Comparison of ENCODE assay signal across 39 cellular contexts in genomic region chr17:73269791-73270190, GRCh38. TPM values are rescaled to one million over a fixed set of nuclear protein-coding genes. Genes with fewer than 3 reads are reported as not detected.
"Had no signal": no experiment of that assay in that cellular context is flagged by ENCODE, and none has a peak within 500 bp of the region (broad histone marks: within the 10 kb centered on the region; RNA-seq: fewer than 3 reads in every experiment).

No MANE protein-coding gene starts in this region.

- DNase-seq: activated effector memory CD4-positive, alpha-beta T cell treated with anti-CD3 and anti-CD28 coated beads, Interleukin-2, amount 50 U/mL, for 16 hours; activated effector memory CD4-positive, alpha-beta T cell treated with Interleukin-2 at 50 U/mL for 16 hours; activated gamma-delta T cell; activated gamma-delta T cell treated with Interleukin-2 at 50 U/mL for 16 hours; activated naive CD4-positive, alpha-beta T cell; activated naive CD4-positive, alpha-beta T cell treated with anti-CD3 and anti-CD28 coated beads for 36 hours; activated naive CD4-positive, alpha-beta T cell treated with anti-CD3 and anti-CD28 coated beads, Interleukin-2, amount 10 ng/mL, durations not matched to agents 7 days and 5 days; activated naive CD4-positive, alpha-beta T cell treated with anti-CD3 and anti-CD28 coated beads, Interleukin-2, amount 50 U/mL, for 16 hours; activated naive CD4-positive, alpha-beta T cell treated with Interleukin-2 at 50 U/mL for 16 hours; activated naive CD8-positive, alpha-beta T cell treated with anti-CD3 and anti-CD28 coated beads for 36 hours; activated naive CD8-positive, alpha-beta T cell treated with anti-CD3 and anti-CD28 coated beads, Interleukin-2, amount 10 ng/mL, durations not matched to agents 7 days and 5 days; activated naive CD8-positive, alpha-beta T cell treated with anti-CD3 and anti-CD28 coated beads, Interleukin-2, amount 50 U/mL, for 24 hours; activated T-cell treated with anti-CD3 and anti-CD28 coated beads, Interleukin-2, amount 50 U/mL, for 1 hour; activated T-cell treated with anti-CD3 and anti-CD28 coated beads, Interleukin-2, amount 50 U/mL, for 24 hours; activated T-cell treated with anti-CD3 and anti-CD28 coated beads, Interleukin-2, amount 50 U/mL, for 4 hours; activated T-cell treated with anti-CD3 and anti-CD28 coated beads, Interleukin-2, amount 50 U/mL, for 48 hours; activated T-cell treated with anti-CD3 and anti-CD28 coated beads, Interleukin-2, amount 50 U/mL, for 72 hours; adrenal gland; amniotic stem cell; amygdala; anterior cingulate cortex; aorta; body of pancreas; brain microvascular endothelial cell; caudate nucleus; central memory CD4-positive, alpha-beta T cell; cerebellar nuclear complex had no signal

- FAIRE-seq: astrocyte, bronchial epithelial cell had no signal

- H3K27ac ChIP-seq: adrenal gland, ascending aorta, brain microvascular endothelial cell, breast epithelium, cardiac muscle cell had no signal

- H3K9me3 ChIP-seq: adrenal gland, ascending aorta, body of pancreas, breast epithelium had no signal

- H3K4me3 ChIP-seq: adrenal gland, ascending aorta, body of pancreas, breast epithelium, cardiac muscle cell had no signal

- H3K4me1 ChIP-seq: adrenal gland, ascending aorta, breast epithelium had no signal

- H3K27me3 ChIP-seq: adrenal gland, ascending aorta, body of pancreas, brain microvascular endothelial cell, breast epithelium, cardiac muscle cell had no signal

- ATAC-seq: activated naive CD8-positive, alpha-beta T cell treated with anti-CD3 and anti-CD28 coated beads, Interleukin-2, amount 50 U/mL, for 24 hours; activated T-cell treated with anti-CD3 and anti-CD28 coated beads, Interleukin-2, amount 50 U/mL, for 4 hours; activated T-cell treated with anti-CD3 and anti-CD28 coated beads, Interleukin-2, amount 50 U/mL, for 72 hours; body of pancreas had no signal

- H3K36me3 ChIP-seq: adrenal gland, ascending aorta, brain microvascular endothelial cell, breast epithelium, cardiac muscle cell had no signal

RNA-seq across cellular contexts. Expression of gene CPSF4L, which starts 8.1 kb away (rescaled TPM):
- total RNA-seq: activated naive CD4-positive, alpha-beta T cell treated with anti-CD3 and anti-CD28 coated beads for 36 hours; activated naive CD4-positive, alpha-beta T cell treated with anti-CD3 and anti-CD28 coated beads, Interleukin-2, amount 50 U/mL, for 72 hours; activated naive CD8-positive, alpha-beta T cell treated with anti-CD3 and anti-CD28 coated beads for 36 hours; activated naive CD8-positive, alpha-beta T cell treated with anti-CD3 and anti-CD28 coated beads, Interleukin-2, amount 10 ng/mL, durations not matched to agents 7 days and 5 days; activated T-cell treated with anti-CD3 and anti-CD28 coated beads, Interleukin-2, amount 50 U/mL, for 4 hours; activated T-cell treated with anti-CD3 and anti-CD28 coated beads, Interleukin-2, amount 50 U/mL, for 72 hours; activated T-helper 1 cell treated with anti-CD3 and anti-CD28 coated beads, Interleukin-12 subunit alpha, Interleukin-12 subunit beta, Interleukin-2, Interleukin-4 antibody, amounts not matched to agents 30 ng/mL and 10 ng/mL and 1 ng/mL, durations not matched to agents 14 hours and 24 hours and 36 hours; activated T-helper 17 cell treated with anti-CD3 and anti-CD28 coated beads, Interleukin-2, amount 50 U/mL, for 72 hours; activated T-helper 2 cell treated with anti-CD3 and anti-CD28 coated beads, Interferon-gamma antibody, Interleukin-2, Interleukin-4, amounts not matched to agents 10 μg/mL and 5 μg/mL and 100 μg/mL, durations not matched to agents 14 hours and 24 hours and 36 hours; adrenal gland; ascending aorta; astrocyte; body of pancreas; bronchial epithelial cell; cardiac muscle cell; cardiac septum; cerebellum; chondrocyte had no signal
- polyA plus RNA-seq: adrenal gland, aorta, cardiac muscle cell had no signal
